In the genomic region with DNA sequence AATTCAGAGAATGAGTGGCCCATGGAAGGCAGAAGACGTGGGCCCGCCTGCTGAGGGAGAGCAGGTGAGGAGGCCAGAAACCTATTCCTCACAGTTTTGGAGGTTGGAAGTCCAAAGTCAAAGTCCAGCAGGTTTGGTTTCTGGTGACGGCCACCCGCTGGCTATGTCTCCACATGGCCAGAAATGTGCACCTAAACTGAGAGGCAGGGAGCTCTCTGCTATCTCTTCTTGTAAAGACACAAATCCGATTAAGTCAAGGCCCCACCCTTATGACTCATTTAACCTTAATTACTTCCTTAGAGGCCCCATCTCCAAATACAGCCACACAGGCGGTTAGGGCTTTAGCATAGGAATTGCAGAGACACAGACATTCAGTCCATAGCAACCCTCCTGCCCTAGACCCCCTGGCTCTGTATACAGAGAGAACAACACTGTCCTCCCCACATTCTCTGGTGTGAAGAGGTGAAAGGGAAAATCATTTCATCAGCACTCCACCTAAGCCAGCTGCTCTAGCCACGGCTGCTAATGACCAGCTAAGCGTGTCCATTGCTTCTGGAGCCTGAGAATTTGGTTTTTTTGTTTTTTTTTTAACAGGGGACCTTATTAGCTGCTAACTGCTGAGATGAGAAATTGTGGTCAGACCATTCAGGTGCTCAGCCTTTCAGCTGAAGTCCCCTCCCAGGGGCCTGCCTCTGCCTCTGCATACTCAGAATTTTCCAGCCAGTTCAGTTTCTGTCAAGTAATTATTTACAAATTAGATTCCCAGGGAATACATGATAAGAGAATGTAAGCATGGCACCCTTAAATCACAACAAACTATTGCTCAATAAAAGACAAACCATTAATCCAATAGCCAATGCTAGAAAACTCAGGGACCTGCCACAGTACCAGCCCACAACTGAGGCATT, we compare ENCODE assay signal across 9 cellular contexts.
DNase-seq lines count a peak whose midpoint lies in the region; ATAC-seq, FAIRE-seq and TF ChIP-seq lines count a peak whose summit lies in the region.
"Had no signal": no experiment of that assay in that cellular context is flagged by ENCODE, and none has a peak within 500 bp of the region (broad histone marks: within the 10 kb centered on the region; RNA-seq: fewer than 3 reads in every experiment).

No MANE protein-coding gene starts in this region.

- TF ChIP-seq POLR2A in vagina (IDR thresholded peaks at IDR 0.05), result no peak

- intact Hi-C loops in vagina (cut with DNase I), result no loop called here
- intact Hi-C loops in left ventricle myocardium inferior (cut with micrococcal nuclease), result no loop called here

- H4K20me1 ChIP-seq in astrocyte (ENCODE audit: insufficient read depth, low read length), result no peaks in the 10 kb centered on the region

- no peaks in the 10 kb centered on the region for H3K9me3 ChIP-seq in astrocyte (ENCODE audit: insufficient read depth, low read depth, low read length)
- no peaks in the 10 kb centered on the region for H3K9me3 ChIP-seq in vagina
- no peaks in the 10 kb centered on the region for H3K9me3 ChIP-seq in left ventricle myocardium inferior (replicated peaks)

- no peak overlapping the region for H3K27ac ChIP-seq in astrocyte (ENCODE audit: low read depth, low read length)
- no peak overlapping the region for H3K27ac ChIP-seq in vagina
- no peak overlapping the region for H3K27ac ChIP-seq in left ventricle myocardium inferior (replicated peaks)
- H3K27ac ChIP-seq: SK-N-MC had no signal

- no peaks in the 10 kb centered on the region for H3K27me3 ChIP-seq in astrocyte (ENCODE audit: insufficient read depth, low read length)
- H3K27me3 ChIP-seq in vagina, result no peaks in the 10 kb centered on the region
- H3K27me3 ChIP-seq in left ventricle myocardium inferior (ENCODE audit: low read depth), result no peaks in the 10 kb centered on the region

- H3K36me3 Mint-ChIP-seq in astrocyte (ENCODE audit: low read depth, unreplicated experiment), result no peaks in the 10 kb centered on the region

- H3K4me2 ChIP-seq in astrocyte (ENCODE audit: low read length), result no peak overlapping the region

- peaks cover 24% of the 10 kb centered on the region for H3K27me3 Mint-ChIP-seq in astrocyte (ENCODE audit: low read depth, unreplicated experiment)

- H3K27ac Mint-ChIP-seq in astrocyte (ENCODE audit: unreplicated experiment), result no peak overlapping the region

- no peak overlapping the region for H3K4me3 Mint-ChIP-seq in astrocyte (ENCODE audit: unreplicated experiment)

- peaks cover 2% of the 10 kb centered on the region for H3K4me1 Mint-ChIP-seq in astrocyte (ENCODE audit: low read depth, unreplicated experiment)

- no peaks in the 10 kb centered on the region for H3K79me2 ChIP-seq in astrocyte (ENCODE audit: insufficient read depth, low read length)

- H3K4me3 ChIP-seq in astrocyte (ENCODE audit: insufficient read depth, low read depth, low read length) (no peak overlapping the region), vagina (no peak overlapping the region), left ventricle myocardium inferior (no peak overlapping the region)
- H3K4me3 ChIP-seq: SK-N-MC had no signal

- DNase-seq in NAMALWA (ENCODE audit: low spot score) (peak; percentile 63), astrocyte (ENCODE audit: low read depth) (peak; percentile 23), vagina (ENCODE audit: extremely low spot score in 2 of 2) (peak; percentile 16 to 44), ureter (ENCODE audit: low spot score) (no peak), SHP77 treated with DMSO at 0.1 percent for 48 hours (lab: John Stamatoyannopoulos, UW) (no peak), left ventricle myocardium inferior (no peak)

- H3K4me1 ChIP-seq in astrocyte (ENCODE audit: insufficient read depth, low read length), result no peaks in the 10 kb centered on the region
- H3K4me1 ChIP-seq in vagina, result no peaks in the 10 kb centered on the region
- H3K4me1 ChIP-seq in left ventricle myocardium inferior, result no peaks in the 10 kb centered on the region

- no peak overlapping the region for H3K9ac ChIP-seq in astrocyte (ENCODE audit: low read length)

- no peak overlapping the region for H2AFZ ChIP-seq in astrocyte (ENCODE audit: low read depth, low read length)

- TF ChIP-seq CTCF in astrocyte (IDR thresholded peaks at IDR 0.05; ENCODE audit: insufficient read depth, low read depth, low read length) (no peak), vagina (IDR thresholded peaks at IDR 0.05) (no peak), left ventricle myocardium inferior (IDR thresholded peaks at IDR 0.05; ENCODE audit: borderline replicate concordance) (no peak)

- H3K9me3 Mint-ChIP-seq in astrocyte (ENCODE audit: unreplicated experiment), result no peaks in the 10 kb centered on the region

- ATAC-seq in GM18858 (IDR thresholded peaks at IDR 0.05; ENCODE audit: unreplicated experiment), result peak; percentile 90
- peak; percentile 81 for ATAC-seq in HG02623 (IDR thresholded peaks at IDR 0.05; ENCODE audit: unreplicated experiment)

- H3K36me3 ChIP-seq in astrocyte (ENCODE audit: insufficient read depth, low read length) (no peaks in the 10 kb centered on the region), vagina (no peaks in the 10 kb centered on the region), left ventricle myocardium inferior (no peaks in the 10 kb centered on the region)

- FAIRE-seq in astrocyte (lab: Jason Lieb, UNC), result no peak

Comparison
In these comparisons a context has a peak if more than half of its experiments do, and no peak if none do; other contexts are left out.
1. DNase-seq: peak in NAMALWA (single experiment), astrocyte (single experiment) and vagina (2 of 2); none in ureter (single experiment), SHP77 treated with DMSO at 0.1 percent for 48 hours (single experiment) and left ventricle myocardium inferior (single experiment).